22 cellular contexts compared by ENCODE assay signal in the genomic region with DNA sequence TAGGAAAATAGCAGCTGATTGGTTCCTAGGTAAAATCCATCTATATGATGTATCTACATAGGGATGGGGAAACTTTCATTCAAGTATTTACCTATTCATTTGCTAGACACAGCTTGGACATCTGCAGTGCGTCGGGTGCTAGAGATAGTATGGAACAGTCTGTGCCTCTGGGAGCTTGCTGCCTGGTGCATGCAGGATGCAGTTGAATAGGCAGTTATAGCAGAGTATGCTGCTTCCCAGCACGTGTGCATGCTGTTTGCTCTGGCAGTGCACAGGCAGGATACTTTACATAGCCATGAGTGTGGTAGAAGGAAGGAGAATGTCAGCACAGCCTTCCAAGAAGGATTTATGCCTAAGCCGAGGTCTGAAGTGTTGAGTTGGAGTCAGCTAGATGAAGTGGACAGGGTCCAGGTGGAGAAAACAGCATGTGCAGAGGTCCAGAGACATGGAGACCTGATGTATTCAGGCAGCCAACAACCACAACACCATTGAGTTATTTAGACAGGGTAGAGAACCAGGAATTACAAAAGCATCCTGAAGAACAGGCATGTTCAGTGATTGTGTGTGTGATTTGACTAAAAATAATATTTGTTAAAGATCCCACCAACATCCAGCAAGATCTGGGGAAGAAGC. TPM values are rescaled to one million over a fixed set of nuclear protein-coding genes. Genes with fewer than 3 reads are reported as not detected.
DNase-seq lines count a peak whose midpoint lies in the region; ATAC-seq and TF ChIP-seq lines count a peak whose summit lies in the region.
"Had no signal": no experiment of that assay in that cellular context is flagged by ENCODE, and none has a peak within 500 bp of the region (broad histone marks: within the 10 kb centered on the region; RNA-seq: fewer than 3 reads in every experiment).

No MANE protein-coding gene starts in this region.

- TF ChIP-seq POLR2A in breast epithelium (IDR thresholded peaks at IDR 0.05) (no peak), tibial nerve (IDR thresholded peaks at IDR 0.05) (no peak)

- H3K4me3 Mint-ChIP-seq in central memory CD8-positive, alpha-beta T cell: peak overlapping the region; percentile 55
- H3K4me3 Mint-ChIP-seq in natural killer cell (peak overlapping the region; percentile 2), progenitor cell of endocrine pancreas (ENCODE audit: low read depth) (no peak overlapping the region)
- H3K4me3 Mint-ChIP-seq: nephron, T-helper 17 cell had no signal

- peaks cover 65% of the 10 kb centered on the region for H3K36me3 Mint-ChIP-seq in central memory CD8-positive, alpha-beta T cell (ENCODE audit: insufficient read depth)
- H3K36me3 Mint-ChIP-seq in natural killer cell (peaks cover 39% of the 10 kb centered on the region), progenitor cell of endocrine pancreas (ENCODE audit: insufficient read depth) (peaks cover 14% of the 10 kb centered on the region)

- H3K36me3 ChIP-seq in breast epithelium (no peaks in the 10 kb centered on the region), mammary epithelial cell (ENCODE audit: insufficient read depth, low read length) (no peaks in the 10 kb centered on the region), thoracic aorta (peaks cover 23% of the 10 kb centered on the region), tibial nerve (peaks cover 0 to 44% (median 0%) of the 10 kb centered on the region in 3 donors)
- H3K36me3 ChIP-seq: MG63, WERI-Rb-1 had no signal

- H3K27me3 Mint-ChIP-seq in central memory CD8-positive, alpha-beta T cell: no peaks in the 10 kb centered on the region
- H3K27me3 Mint-ChIP-seq in natural killer cell (ENCODE audit: low read depth in 2 of 2): no peaks in the 10 kb centered on the region
- H3K27me3 Mint-ChIP-seq in progenitor cell of endocrine pancreas: no peaks in the 10 kb centered on the region
- H3K27me3 Mint-ChIP-seq: T-helper 17 cell had no signal

- H3K27me3 ChIP-seq in breast epithelium (no peaks in the 10 kb centered on the region), mammary epithelial cell (ENCODE audit: insufficient read depth, low read length) (no peaks in the 10 kb centered on the region), thoracic aorta (replicated peaks; ENCODE audit: insufficient read depth) (no peaks in the 10 kb centered on the region), tibial nerve (no peaks in the 10 kb centered on the region)
- H3K27me3 ChIP-seq: colonic mucosa, MG63 had no signal

- no peaks in the 10 kb centered on the region for H3K79me2 ChIP-seq in mammary epithelial cell (ENCODE audit: insufficient read depth, low read length)

- peaks cover 0 to 4% of the 10 kb centered on the region in 2 donors for H3K4me1 ChIP-seq in breast epithelium
- H3K4me1 ChIP-seq in mammary epithelial cell (ENCODE audit: insufficient read depth, low read length): peaks cover 15% of the 10 kb centered on the region
- peaks cover 73 to 90% of the 10 kb centered on the region in 2 donors for H3K4me1 ChIP-seq in thoracic aorta (ENCODE audit: control insufficient read depth in 1 of 2, low read depth in 2 of 2)
- peaks cover 0 to 91% (median 51%) of the 10 kb centered on the region in 4 donors for H3K4me1 ChIP-seq in tibial nerve
- H3K4me1 ChIP-seq: colonic mucosa had no signal

- peak overlapping the region; percentile 27 for H3K27ac Mint-ChIP-seq in central memory CD8-positive, alpha-beta T cell (ENCODE audit: low read depth)
- H3K27ac Mint-ChIP-seq in natural killer cell (peak overlapping the region; percentile 72 to 98), progenitor cell of endocrine pancreas (no peak overlapping the region)
- H3K27ac Mint-ChIP-seq: nephron, T-helper 17 cell had no signal

- H3K9ac ChIP-seq in mammary epithelial cell (ENCODE audit: insufficient read depth, low read length): no peak overlapping the region

- dilution Hi-C loops in mammary epithelial cell (cut with HindIII; ENCODE audit: low sequenced_read_pairs): no loop called here

- DNase-seq in breast epithelium (ENCODE audit: low spot score in 2 of 2): no peak
- DNase-seq in mammary epithelial cell: no peak
- DNase-seq in central memory CD8-positive, alpha-beta T cell (ENCODE audit: low spot score in 2 of 2): no peak
- no peak for DNase-seq in natural killer cell
- no peak for DNase-seq in thoracic aorta (ENCODE audit: low spot score)
- DNase-seq in GM03348 (ENCODE audit: low spot score): no peak
- no peak for DNase-seq in progenitor cell of endocrine pancreas (ENCODE audit: low spot score, unreplicated experiment)
- DNase-seq in tibial nerve (ENCODE audit: low spot score in 2 of 2): no peak
- DNase-seq: colonic mucosa, DMS 273 treated with DMSO at 0.1 percent for 48 hours, hippocampal formation, islet precursor cell, MG63, NCI-H1436 treated with DMSO at 0.1 percent for 48 hours, NCI-H2171, NCI-H748 treated with DMSO at 0.1 percent for 48 hours, OCI-M1, SHP77 treated with DMSO at 0.1 percent for 48 hours, T-helper 17 cell, WERI-Rb-1 had no signal

- TF ChIP-seq EP300 in tibial nerve (IDR thresholded peaks at IDR 0.05): no peak

- CTCF ChIA-PET in mammary epithelial cell (lab: Charles Lee; ENCODE audit: low non-redundant PET): no interaction called here

- ATAC-seq in central memory CD8-positive, alpha-beta T cell (replicated peaks; ENCODE audit: extremely low read depth, poor library complexity, severe bottlenecking): no peak
- no peak for ATAC-seq in natural killer cell
- no peak for ATAC-seq in thoracic aorta (ENCODE audit: insufficient number of reproducible peaks, low FRiP score, low read depth)
- ATAC-seq: T-helper 17 cell had no signal

- no peak overlapping the region for H3K4me2 ChIP-seq in mammary epithelial cell (ENCODE audit: insufficient read depth, low read depth, low read length)

- no peaks in the 10 kb centered on the region for H3K9me3 Mint-ChIP-seq in central memory CD8-positive, alpha-beta T cell
- H3K9me3 Mint-ChIP-seq in natural killer cell (no peaks in the 10 kb centered on the region), progenitor cell of endocrine pancreas (ENCODE audit: low read depth) (no peaks in the 10 kb centered on the region)
- H3K9me3 Mint-ChIP-seq: nephron had no signal

- BruUV-seq in mammary epithelial cell (replicated peaks; lab: Mats Ljungman, UMichigan): no TSS peak

- peaks cover 70% of the 10 kb centered on the region for H3K4me1 Mint-ChIP-seq in central memory CD8-positive, alpha-beta T cell
- H3K4me1 Mint-ChIP-seq in natural killer cell (peaks cover 79 to 82% of the 10 kb centered on the region in 2 donors), progenitor cell of endocrine pancreas (ENCODE audit: low read depth) (peaks cover 22% of the 10 kb centered on the region)

- H3K4me3 ChIP-seq in breast epithelium (peak overlapping the region in 1 of 3 donors; percentile 31), mammary epithelial cell (replicated peaks in 1 of 3; ENCODE audit: insufficient read depth in 1 of 3, low read depth in 2 of 3, low read length in 3 of 3) (no peak overlapping the region), thoracic aorta (peak overlapping the region; percentile 52), tibial nerve (no peak overlapping the region)
- H3K4me3 ChIP-seq: colonic mucosa, MG63 had no signal

- WGBS in mammary epithelial cell (ENCODE audit: low coverage, missing lambda C conversion rate): 94% methylated on average over 4 of the region's 4 CpGs
- WGBS in tibial nerve, 2 donors: 75% methylated on average over 4 of the region's 4 CpGs

- H2AFZ ChIP-seq in mammary epithelial cell (ENCODE audit: low read depth, low read length): no peak overlapping the region

- intact Hi-C loops in breast epithelium (cut with DNase I; ENCODE audit: low total_unique reads) (no loop called here), mammary epithelial cell (cut with micrococcal nuclease) (no loop called here), natural killer cell (cut with micrococcal nuclease) (no loop called here)

- peak overlapping the region; percentile 5 to 8 for H3K27ac ChIP-seq in breast epithelium
- no peak overlapping the region for H3K27ac ChIP-seq in mammary epithelial cell (ENCODE audit: insufficient read depth, low read depth, low read length)
- H3K27ac ChIP-seq in thoracic aorta: peak overlapping the region; percentile 61 to 76
- peak overlapping the region in 2 of 4 donors; percentile 59 to 81 for H3K27ac ChIP-seq in tibial nerve
- H3K27ac ChIP-seq: C4-2B, colonic mucosa, WERI-Rb-1 had no signal

- TF ChIP-seq CTCF in breast epithelium (IDR thresholded peaks at IDR 0.05): no peak
- no peak for TF ChIP-seq CTCF in mammary epithelial cell (conservative IDR thresholded peaks at IDR 0.05 in 1 of 2, IDR thresholded peaks at IDR 0.05 in 1 of 2; ENCODE audit: extremely low read depth in 1 of 2, insufficient read depth in 1 of 2, low read depth in 1 of 2, low read length in 2 of 2)
- no peak for TF ChIP-seq CTCF in natural killer cell (IDR thresholded peaks at IDR 0.05)
- TF ChIP-seq CTCF in thoracic aorta (IDR thresholded peaks at IDR 0.05): no peak
- no peak for TF ChIP-seq CTCF in progenitor cell of endocrine pancreas (IDR thresholded peaks at IDR 0.05; ENCODE audit: unreplicated experiment)
- TF ChIP-seq CTCF in tibial nerve (IDR thresholded peaks at IDR 0.05): no peak

- no peaks in the 10 kb centered on the region for H3K9me3 ChIP-seq in breast epithelium
- no peaks in the 10 kb centered on the region for H3K9me3 ChIP-seq in mammary epithelial cell (replicated peaks; ENCODE audit: insufficient read depth, low read length)
- no peaks in the 10 kb centered on the region for H3K9me3 ChIP-seq in thoracic aorta
- no peaks in the 10 kb centered on the region for H3K9me3 ChIP-seq in tibial nerve
- H3K9me3 ChIP-seq: colonic mucosa, MG63 had no signal

- no peaks in the 10 kb centered on the region for H4K20me1 ChIP-seq in mammary epithelial cell (ENCODE audit: insufficient read depth, low read length)

- in situ Hi-C loops in mammary epithelial cell (cut with MboI; ENCODE audit: low sequenced_read_pairs in 2 of 2): no loop called here

RNA-seq across cellular contexts. Expression of gene MAP3K8, which starts 8.1 kb away (rescaled TPM):
- total RNA-seq in breast epithelium (10 to 100 TPM; 34.4 to 45.9 (median 40.2) TPM), mammary epithelial cell (1 to 10 TPM; 1.2 to 3.8 TPM), natural killer cell (100 to 1,000 TPM; 200 to 244 (median 236) TPM), thoracic aorta (10 to 100 TPM; 63.4 to 64.3 TPM), progenitor cell of endocrine pancreas (15.0 and 16.8 TPM in 2 replicates), tibial nerve (10 to 100 TPM; 44.7 to 74.1 (median 56.2) TPM)
- polyA plus RNA-seq in mammary epithelial cell: 0.90 TPM
- polyA minus RNA-seq in mammary epithelial cell: not detected
